ENCODE assay signal across 24 cellular contexts in genomic region chr2:85369500-85369899, GRCh38. TPM values are rescaled to one million over a fixed set of nuclear protein-coding genes. Genes with fewer than 3 reads are reported as not detected.
A peak's percentile ranks its signal among the peaks of the same experiment; 100 is the strongest.
DNase-seq lines count a peak whose midpoint lies in the region; ATAC-seq and TF ChIP-seq lines count a peak whose summit lies in the region.
"Had no signal": no experiment of that assay in that cellular context is flagged by ENCODE, and none has a peak within 500 bp of the region (broad histone marks: within the 10 kb centered on the region; RNA-seq: fewer than 3 reads in every experiment).

No MANE protein-coding gene starts in this region.

- POLR2A ChIA-PET in HEK293 (lab: Yijun Ruan, JAX) = interaction anchor here (0.6 to 2.1 kb wide), 4 partner anchors 12 to 169 kb away, joined by 3 to 5 read pairs (median 3); partner anchors contain the start of genes ELMOD3, MAT2A and RETSAT

- 0 out of 2 replicates have a peak, but pooled peaks cover 3% of the 10 kb centered on the region for H3K4me1 ChIP-seq in HEK293 (ENCODE audit: control insufficient read depth, insufficient read depth, low read length)
- H3K4me1 ChIP-seq in prostate gland (replicated peaks) = no peaks in the 10 kb centered on the region
- H3K4me1 ChIP-seq in heart right ventricle = no peaks in the 10 kb centered on the region
- H3K4me1 ChIP-seq: breast epithelium, psoas muscle, upper lobe of left lung had no signal

- DNase-seq in NCI-H510A treated with DMSO at 0.1 percent for 48 hours (lab: John Stamatoyannopoulos, UW) = peak; percentile 26
- DNase-seq in epithelial cell of prostate (ENCODE audit: low read depth, low spot score) = peak; percentile 22
- peak; percentile 76 for DNase-seq in prostate gland (ENCODE audit: low spot score)
- DNase-seq in NCI-H2171 (lab: John Stamatoyannopoulos, UW) = no peak
- DNase-seq in heart right ventricle = no peak
- no peak for DNase-seq in osteocyte (ENCODE audit: extremely low spot score, unreplicated experiment)
- DNase-seq: activated CD8-positive, alpha-beta memory T cell treated with anti-CD3 and anti-CD28 coated beads for 24 hours; activated naive CD4-positive, alpha-beta T cell treated with Interleukin-2 at 50 U/mL for 16 hours; activated T-cell treated with anti-CD3 and anti-CD28 coated beads, Interleukin-2, amount 50 U/mL, for 24 hours; CD8-positive, alpha-beta T cell; DMS79; mammary epithelial cell; NCI-H1105 treated with DMSO at 0.1 percent for 48 hours; NCI-H2081 treated with DMSO at 0.1 percent for 48 hours; NCI-H526; psoas muscle; stimulated activated CD4-positive, alpha-beta T cell treated with anti-CD3 and anti-CD28 coated beads, Interleukin-15, amount 100 ng/mL, for 24 hours; stimulated activated CD8-positive, alpha-beta memory T cell treated with anti-CD3 and anti-CD28 coated beads, Interleukin-4, amount 100 ng/mL, for 48 hours; upper lobe of left lung had no signal

- CTCF ChIA-PET in HEK293 (lab: Yijun Ruan, JAX) = interaction anchor here (0.7 to 1.5 kb wide), 2 partner anchors 17 to 23 kb away, joined by 4 to 5 read pairs; no protein-coding TSS in a partner anchor

- no peak overlapping the region for H3K27ac Mint-ChIP-seq in osteocyte (ENCODE audit: unreplicated experiment)
- H3K27ac Mint-ChIP-seq: activated T-cell treated with anti-CD3 and anti-CD28 coated beads, Interleukin-2, amount 50 U/mL, for 24 hours; CD8-positive, alpha-beta T cell had no signal

- H3K27ac ChIP-seq in HEK293 (ENCODE audit: extremely low read depth, low read depth, low read length) (no peak overlapping the region), epithelial cell of prostate (no peak overlapping the region), prostate gland (peak overlapping the region in 1 of 2 donors; percentile 40), heart right ventricle (no peak overlapping the region)
- H3K27ac ChIP-seq: psoas muscle, upper lobe of left lung had no signal

- H3K4me3 Mint-ChIP-seq in osteocyte (ENCODE audit: unreplicated experiment) = no peak overlapping the region
- H3K4me3 Mint-ChIP-seq: activated T-cell treated with anti-CD3 and anti-CD28 coated beads, Interleukin-2, amount 50 U/mL, for 24 hours; CD8-positive, alpha-beta T cell had no signal

- TF ChIP-seq CTCF in HEK293 (tag by site-specific recombination; IDR thresholded peaks at IDR 0.05) (no peak), prostate gland (IDR thresholded peaks at IDR 0.05) (no peak), heart right ventricle (IDR thresholded peaks at IDR 0.05) (no peak), osteocyte (IDR thresholded peaks at IDR 0.05) (no peak)

- intact Hi-C loops in prostate gland (cut with DNase I) = no loop called here
- intact Hi-C loops in heart right ventricle (cut with DNase I) = no loop called here

- H3K27me3 ChIP-seq in prostate gland (replicated peaks; ENCODE audit: insufficient read depth) (no peaks in the 10 kb centered on the region), heart right ventricle (no peaks in the 10 kb centered on the region)
- H3K27me3 ChIP-seq: breast epithelium, upper lobe of left lung had no signal

- H3K36me3 ChIP-seq in HEK293 (ENCODE audit: control insufficient read depth in 2 of 2, insufficient read depth in 1 of 2, low read length in 2 of 2) = peaks cover 8 to 42% of the 10 kb centered on the region in 2 experiments; a peak in 2 of 3 replicates
- H3K36me3 ChIP-seq in prostate gland = no peaks in the 10 kb centered on the region
- peaks cover 0 to 77% (median 17%) of the 10 kb centered on the region in 9 donors for H3K36me3 ChIP-seq in heart right ventricle
- H3K36me3 ChIP-seq: breast epithelium had no signal

- no peak for ATAC-seq in HG03175 (IDR thresholded peaks at IDR 0.05; ENCODE audit: unreplicated experiment)
- no peak for ATAC-seq in heart right ventricle
- ATAC-seq: CD8-positive, alpha-beta T cell; psoas muscle had no signal

- H3K36me3 Mint-ChIP-seq in osteocyte (ENCODE audit: unreplicated experiment) = peaks cover 7% of the 10 kb centered on the region

- no peak overlapping the region for H3K4me3 ChIP-seq in HEK293 (ENCODE audit: low read depth, low read length)
- H3K4me3 ChIP-seq in prostate gland = no peak overlapping the region
- no peak overlapping the region for H3K4me3 ChIP-seq in heart right ventricle
- H3K4me3 ChIP-seq: breast epithelium, psoas muscle, upper lobe of left lung had no signal

- H3K4me1 Mint-ChIP-seq in osteocyte (ENCODE audit: unreplicated experiment) = no peaks in the 10 kb centered on the region

- no peaks in the 10 kb centered on the region for H3K9me3 ChIP-seq in HEK293 (ENCODE audit: control insufficient read depth, insufficient read depth, low read depth, low read length)
- H3K9me3 ChIP-seq in prostate gland = no peaks in the 10 kb centered on the region
- H3K9me3 ChIP-seq in heart right ventricle = peaks cover 0 to 13% (median 0%) of the 10 kb centered on the region in 11 donors
- H3K9me3 ChIP-seq: breast epithelium, psoas muscle, upper lobe of left lung had no signal

- 39% methylated on average over 5 of the region's 5 CpGs for WGBS in prostate gland
- 88 to 90% methylated on average over 5 of the region's 5 CpGs for WGBS in heart right ventricle, 2 donors

- H3K27me3 Mint-ChIP-seq in osteocyte (ENCODE audit: unreplicated experiment) = no peaks in the 10 kb centered on the region
- H3K27me3 Mint-ChIP-seq: activated T-cell treated with anti-CD3 and anti-CD28 coated beads, Interleukin-2, amount 50 U/mL, for 24 hours had no signal

- TF ChIP-seq POLR2A in prostate gland (IDR thresholded peaks at IDR 0.05) = peak; percentile 25

- peaks cover 4% of the 10 kb centered on the region for H3K9me3 Mint-ChIP-seq in osteocyte (ENCODE audit: unreplicated experiment)
- H3K9me3 Mint-ChIP-seq: activated T-cell treated with anti-CD3 and anti-CD28 coated beads, Interleukin-2, amount 50 U/mL, for 24 hours; CD8-positive, alpha-beta T cell had no signal

TF ChIP-seq in HEK293, 187 proteins besides CTCF, POLR2A, EP300 and RAD21:
- TF ChIP-seq FEZF1 (tag by site-specific recombination; IDR thresholded peaks at IDR 0.05) = 0 out of 2 replicates have a peak, but pooled peaks have one; percentile 39
- no peak for TF ChIP-seq GLI2 (tag by site-specific recombination; IDR thresholded peaks at IDR 0.05; ENCODE audit: borderline replicate concordance, low read depth)
- TF ChIP-seq ZNF335 (tag by site-specific recombination; conservative IDR thresholded peaks at IDR 0.05) = peak; percentile 43; the same call in 1 of the 2 replicates
TF ChIP-seq in HEK293: peak in this region for 2.

RNA-seq across cellular contexts. Expression of gene ELMOD3, which starts 14.9 kb away (rescaled TPM):
- total RNA-seq in prostate gland (10 to 100 TPM; 31.6 to 32.1 TPM), heart right ventricle (10 to 100 TPM in 1 of 10 donors, 1 to 10 TPM in 9; 7.3 to 12.5 (median 8.8) TPM), osteocyte (19.6 and 21.1 TPM in 2 replicates)
- 10 to 100 TPM; 11.4 to 23.8 TPM for polyA plus RNA-seq in heart right ventricle

RNA-seq across cellular contexts. Expression of gene RETSAT, which starts 15.2 kb away (rescaled TPM):
- total RNA-seq in prostate gland (10 to 100 TPM; 51.1 to 72.6 TPM), heart right ventricle (10 to 100 TPM; 27.9 to 87.4 (median 35.6) TPM), osteocyte (34.1 and 38.8 TPM in 2 replicates)
- 10 to 100 TPM; 20.3 to 52.4 TPM for polyA plus RNA-seq in heart right ventricle

RNA-seq across cellular contexts. Expression of gene CAPG, which starts 40.7 kb away (rescaled TPM):
- 10 to 100 TPM; 80.7 to 96.1 TPM for total RNA-seq in prostate gland
- total RNA-seq in heart right ventricle = 10 to 100 TPM in 1 of 10 donors, 1 to 10 TPM in 8, under 1 TPM in 1; 0.83 to 30.4 (median 5.9) TPM
- 10 to 100 TPM in 1 of 2 donors, 1 to 10 TPM in 1; 8.8 to 17.1 TPM for polyA plus RNA-seq in heart right ventricle
- 32.2 and 32.8 TPM in 2 replicates for total RNA-seq in osteocyte

RNA-seq across cellular contexts. Expression of gene TGOLN2, which starts 41.7 kb away (rescaled TPM):
- total RNA-seq in prostate gland = 100 to 1,000 TPM; 140 to 165 TPM
- 10 to 100 TPM; 66.2 to 99.9 (median 78.4) TPM for total RNA-seq in heart right ventricle
- polyA plus RNA-seq in heart right ventricle = 10 to 100 TPM; 12.1 to 23.0 TPM
- 91.2 and 94.8 TPM in 2 replicates for total RNA-seq in osteocyte

RNA-seq across cellular contexts. Expression of gene SH2D6, which starts 49.0 kb away (rescaled TPM):
- total RNA-seq in prostate gland (1 to 10 TPM in 1 of 2 donors, under 1 TPM in 1; 0.23 to 1.8 TPM), heart right ventricle (under 1 TPM in 1 of 10 donors, not detected in 9; 0.72 TPM), osteocyte (0.51 and 1.6 TPM in 2 replicates)
- under 1 TPM; 0.06 to 0.51 TPM for polyA plus RNA-seq in heart right ventricle
- total RNA-seq: breast epithelium, H1, RPMI7951 had no signal

Comparison
In these comparisons a context has a peak if more than half of its experiments do, and no peak if none do; other contexts are left out.
1. DNase-seq: peak in NCI-H510A treated with DMSO at 0.1 percent for 48 hours (single experiment), epithelial cell of prostate (single experiment) and prostate gland (single experiment); none in NCI-H2171 (single experiment), heart right ventricle (0 of 2) and osteocyte (single experiment).